Comparison of ENCODE assay signal across 8 cellular contexts in genomic region chr10:70540089-70540788, GRCh38.
A peak's percentile ranks its signal among the peaks of the same experiment; 100 is the strongest.
DNase-seq lines count a peak whose midpoint lies in the region; ATAC-seq and TF ChIP-seq lines count a peak whose summit lies in the region.

No MANE protein-coding gene starts in this region.

- peak; percentile 50 for DNase-seq in activated CD4-positive, alpha-beta T cell treated with anti-CD3 and anti-CD28 coated beads for 36 hours
- no peak for DNase-seq in activated CD4-positive, alpha-beta T cell treated with anti-CD3 and anti-CD28 coated beads for 1 hour
- peak; percentile 25 to 31 for DNase-seq in activated CD4-positive, alpha-beta T cell treated with anti-CD3 and anti-CD28 coated beads for 4 hours
- DNase-seq in foreskin keratinocyte: no peak
- peak; percentile 44 for DNase-seq in stimulated activated CD4-positive, alpha-beta T cell treated with anti-CD3 and anti-CD28 coated beads, Interleukin-15, amount 100 ng/mL, for 24 hours
- no peak for DNase-seq in MV-4-11 (lab: John Stamatoyannopoulos, UW)
- DNase-seq in NCI-H2196 treated with DMSO at 0.1 percent for 48 hours (lab: John Stamatoyannopoulos, UW; ENCODE audit: unreplicated experiment): no peak
- DNase-seq in activated effector memory CD4-positive, alpha-beta T cell treated with anti-CD3 and anti-CD28 coated beads, Interleukin-2, amount 50 U/mL, for 16 hours: no peak

- peak; percentile 47 for ATAC-seq in activated CD4-positive, alpha-beta T cell treated with anti-CD3 and anti-CD28 coated beads for 36 hours
- peak; percentile 25 for ATAC-seq in foreskin keratinocyte

- no peaks in the 10 kb centered on the region for H3K4me1 Mint-ChIP-seq in activated CD4-positive, alpha-beta T cell treated with anti-CD3 and anti-CD28 coated beads for 36 hours

- CTCF ChIA-PET in activated CD4-positive, alpha-beta T cell treated with anti-CD3 and anti-CD28 coated beads for 36 hours (lab: Charles Lee): interaction anchor here (2.6 kb wide), 1 partner anchor 79 kb away, joined by 15 read pairs; no protein-coding TSS in a partner anchor

- peak; percentile 69 for TF ChIP-seq CTCF in foreskin keratinocyte (conservative IDR thresholded peaks at IDR 0.05)

- POLR2A ChIA-PET in activated CD4-positive, alpha-beta T cell treated with anti-CD3 and anti-CD28 coated beads for 36 hours (lab: Charles Lee): no interaction called here

- no peak overlapping the region for H3K4me3 Mint-ChIP-seq in activated CD4-positive, alpha-beta T cell treated with anti-CD3 and anti-CD28 coated beads for 36 hours

- no peaks in the 10 kb centered on the region for H3K36me3 Mint-ChIP-seq in activated CD4-positive, alpha-beta T cell treated with anti-CD3 and anti-CD28 coated beads for 36 hours (ENCODE audit: low read depth)

- no peaks in the 10 kb centered on the region for H3K27me3 Mint-ChIP-seq in activated CD4-positive, alpha-beta T cell treated with anti-CD3 and anti-CD28 coated beads for 36 hours

- no peaks in the 10 kb centered on the region for H3K9me3 Mint-ChIP-seq in activated CD4-positive, alpha-beta T cell treated with anti-CD3 and anti-CD28 coated beads for 36 hours (ENCODE audit: low read depth)

- H3K27me3 ChIP-seq in foreskin keratinocyte: peaks cover 43% of the 10 kb centered on the region

- no peaks in the 10 kb centered on the region for H3K4me1 ChIP-seq in foreskin keratinocyte

- no peak overlapping the region for H3K27ac ChIP-seq in foreskin keratinocyte

- H3K27ac Mint-ChIP-seq in activated CD4-positive, alpha-beta T cell treated with anti-CD3 and anti-CD28 coated beads for 36 hours: no peak overlapping the region

- intact Hi-C loops in activated CD4-positive, alpha-beta T cell treated with anti-CD3 and anti-CD28 coated beads for 36 hours (cut with DNase I, micrococcal nuclease): loop anchor here (1.0 kb wide), 2 partner anchors 79 to 161 kb away; no protein-coding TSS in a partner anchor

Comparison
In these comparisons a context has a peak if more than half of its experiments do, and no peak if none do; other contexts are left out.
1. DNase-seq: peak in activated CD4-positive, alpha-beta T cell treated with anti-CD3 and anti-CD28 coated beads for 36 hours (single experiment), activated CD4-positive, alpha-beta T cell treated with anti-CD3 and anti-CD28 coated beads for 4 hours (2 of 2) and stimulated activated CD4-positive, alpha-beta T cell treated with anti-CD3 and anti-CD28 coated beads, Interleukin-15, amount 100 ng/mL, for 24 hours (single experiment); none in activated CD4-positive, alpha-beta T cell treated with anti-CD3 and anti-CD28 coated beads for 1 hour (single experiment), foreskin keratinocyte (0 of 2), MV-4-11 (single experiment), NCI-H2196 treated with DMSO at 0.1 percent for 48 hours (single experiment) and activated effector memory CD4-positive, alpha-beta T cell treated with anti-CD3 and anti-CD28 coated beads, Interleukin-2, amount 50 U/mL, for 16 hours (single experiment).